24 cellular contexts compared by ENCODE assay signal in genomic region chr7:42212541-42213090, GRCh38. TPM values are rescaled to one million over a fixed set of nuclear protein-coding genes. Genes with fewer than 3 reads are reported as not detected.
DNase-seq lines count a peak whose midpoint lies in the region; ATAC-seq, FAIRE-seq and TF ChIP-seq lines count a peak whose summit lies in the region.
"Had no signal": no experiment of that assay in that cellular context is flagged by ENCODE, and none has a peak within 500 bp of the region (broad histone marks: within the 10 kb centered on the region; RNA-seq: fewer than 3 reads in every experiment).

No MANE protein-coding gene starts in this region.

- H3K9ac ChIP-seq in iPS-20b (ENCODE audit: low read depth, low read length) (no peak overlapping the region), neuronal stem cell (ENCODE audit: low read depth, low read length, poor library complexity) (no peak overlapping the region)

- no peak overlapping the region for H4K91ac ChIP-seq in neuronal stem cell (ENCODE audit: low read depth, low read length, poor library complexity)

- no peaks in the 10 kb centered on the region for H3K9me3 ChIP-seq in iPS-20b (ENCODE audit: insufficient read depth, low read depth, low read length)
- no peaks in the 10 kb centered on the region for H3K9me3 ChIP-seq in neuronal stem cell (replicated peaks in 1 of 2; ENCODE audit: control insufficient read depth in 2 of 2, insufficient read depth in 1 of 2, low read depth in 1 of 2, low read length in 2 of 2)
- H3K9me3 ChIP-seq in A673 (ENCODE audit: low read depth, low read length, poor library complexity, severe bottlenecking): no peaks in the 10 kb centered on the region
- no peaks in the 10 kb centered on the region for H3K9me3 ChIP-seq in hepatocyte (ENCODE audit: low read depth)
- H3K9me3 ChIP-seq: SJSA1 had no signal

- H3K9me3 Mint-ChIP-seq in WTC11 (no peaks in the 10 kb centered on the region), type B pancreatic cell (no peaks in the 10 kb centered on the region)
- H3K9me3 Mint-ChIP-seq: IgD-negative memory B cell had no signal

- no peak overlapping the region for H2BK12ac ChIP-seq in neuronal stem cell (ENCODE audit: low read length)

- H3K36me3 Mint-ChIP-seq in WTC11 (peaks cover 1% of the 10 kb centered on the region; the same call in 1 of the 2 replicates), type B pancreatic cell (peaks cover 36% of the 10 kb centered on the region)
- H3K36me3 Mint-ChIP-seq: IgD-negative memory B cell had no signal

- CTCF ChIA-PET in WTC11 (lab: Charles Lee): interaction anchor here (0.8 to 1.4 kb wide), 6 partner anchors 11 to 233 kb away, joined by 3 to 5 read pairs (median 3); no protein-coding TSS in a partner anchor
- CTCF ChIA-PET in A673 (lab: Charles Lee): no interaction called here

- H3K79me2 ChIP-seq in hepatocyte: peaks cover 20% of the 10 kb centered on the region

- no peak for TF ChIP-seq POLR2A in H54 (IDR thresholded peaks at IDR 0.05; ENCODE audit: low read depth, low read length)

- H3K79me1 ChIP-seq in neuronal stem cell (ENCODE audit: low read depth, low read length): no peaks in the 10 kb centered on the region

- no peak overlapping the region for H2AK5ac ChIP-seq in neuronal stem cell (ENCODE audit: low read depth, low read length)

- no TSS peak for BruUV-seq in A673 (replicated peaks; lab: Mats Ljungman, UMichigan)

- TF ChIP-seq CTCF in WTC11 (IDR thresholded peaks at IDR 0.05) (no peak), A673 (conservative IDR thresholded peaks at IDR 0.05; ENCODE audit: low read depth, low read length) (no peak), type B pancreatic cell (conservative IDR thresholded peaks at IDR 0.05) (no peak), hepatocyte (IDR thresholded peaks at IDR 0.05; ENCODE audit: poor library complexity) (no peak)

- peak overlapping the region; percentile 81 for H3K27ac Mint-ChIP-seq in WTC11
- H3K27ac Mint-ChIP-seq in type B pancreatic cell: no peak overlapping the region
- H3K27ac Mint-ChIP-seq: IgD-negative memory B cell had no signal

- H3K4ac ChIP-seq in neuronal stem cell (ENCODE audit: low read length): no peak overlapping the region

- no peak overlapping the region for H3K14ac ChIP-seq in neuronal stem cell (ENCODE audit: low read length)

- H3K27ac ChIP-seq in iPS-20b (ENCODE audit: low read length) (no peak overlapping the region), neuronal stem cell (replicated peaks; ENCODE audit: low read length) (peak overlapping the region; percentile 96), A673 (ENCODE audit: low read depth, low read length, poor library complexity, severe bottlenecking) (no peak overlapping the region), hepatocyte (no peak overlapping the region)
- H3K27ac ChIP-seq: C4-2B, SJSA1 had no signal

- no peak overlapping the region for H2BK120ac ChIP-seq in neuronal stem cell (ENCODE audit: low read depth, low read length)

- no peak overlapping the region for H2BK5ac ChIP-seq in neuronal stem cell (ENCODE audit: low read length)

- H3K4me1 ChIP-seq in iPS-20b (ENCODE audit: insufficient read depth, low read length) (peaks cover 51% of the 10 kb centered on the region), neuronal stem cell (ENCODE audit: control insufficient read depth in 2 of 2, insufficient read depth in 1 of 2, low read depth in 1 of 2, low read length in 2 of 2) (peaks cover 24 to 27% of the 10 kb centered on the region in 2 donors), A673 (ENCODE audit: insufficient read depth, low read length, poor library complexity, severe bottlenecking) (peaks cover 11% of the 10 kb centered on the region), hepatocyte (ENCODE audit: insufficient read depth) (no peaks in the 10 kb centered on the region)
- H3K4me1 ChIP-seq: SJSA1 had no signal

- H3K4me3 Mint-ChIP-seq in WTC11 (0 out of 2 replicates have a peak overlapping the region, but pooled peaks have one; percentile 1), type B pancreatic cell (no peak overlapping the region)
- H3K4me3 Mint-ChIP-seq: IgD-negative memory B cell had no signal

- no peak overlapping the region for H2AFZ ChIP-seq in neuronal stem cell (ENCODE audit: low read length)
- H2AFZ ChIP-seq in hepatocyte: no peak overlapping the region

- H3K4me3 ChIP-seq in iPS-20b (ENCODE audit: low read length) (peak overlapping the region; percentile 6; the same call in 1 of the 2 replicates), neuronal stem cell (ENCODE audit: low read length in 2 of 2) (no peak overlapping the region), A673 (ENCODE audit: low read depth, low read length, poor library complexity, severe bottlenecking) (no peak overlapping the region), hepatocyte (no peak overlapping the region)
- H3K4me3 ChIP-seq: SJSA1 had no signal

- H3K27me3 ChIP-seq in iPS-20b (ENCODE audit: insufficient read depth, low read length) (no peaks in the 10 kb centered on the region), neuronal stem cell (ENCODE audit: control insufficient read depth in 3 of 3, insufficient read depth in 3 of 3, low read depth in 1 of 3, low read length in 3 of 3) (no peaks in the 10 kb centered on the region), A673 (replicated peaks; ENCODE audit: insufficient read depth, low read depth, low read length, poor library complexity) (no peaks in the 10 kb centered on the region), hepatocyte (no peaks in the 10 kb centered on the region)
- H3K27me3 ChIP-seq: SJSA1 had no signal

- H3K18ac ChIP-seq in neuronal stem cell (ENCODE audit: low read length): no peak overlapping the region

- H3K23ac ChIP-seq in neuronal stem cell (ENCODE audit: low read depth, low read length, poor library complexity): no peak overlapping the region

- H3K4me2 ChIP-seq in neuronal stem cell (ENCODE audit: insufficient read depth, low read length, poor library complexity, severe bottlenecking): no peak overlapping the region
- no peak overlapping the region for H3K4me2 ChIP-seq in hepatocyte

- no CpG with 5 or more reads among the region's 8 CpGs for WGBS in neuronal stem cell (ENCODE audit: extremely low coverage in 2 of 2, insufficient read length in 2 of 2, insufficient replicate concordance in 1 of 2), 2 donors
- WGBS in hepatocyte (ENCODE audit: low lambda C conversion rate, missing lambda C conversion rate): 78% methylated on average over 8 of the region's 8 CpGs

- intact Hi-C loops in A673 (cut with micrococcal nuclease; ENCODE audit: unreplicated experiment): no loop called here

- H3K4me1 Mint-ChIP-seq in WTC11 (peaks cover 77% of the 10 kb centered on the region), type B pancreatic cell (ENCODE audit: unreplicated experiment) (peaks cover 43% of the 10 kb centered on the region)
- H3K4me1 Mint-ChIP-seq: IgD-negative memory B cell had no signal

- ATAC-seq in WTC11: peak; percentile 94
- ATAC-seq in GM21717 (IDR thresholded peaks at IDR 0.05; ENCODE audit: unreplicated experiment): no peak
- ATAC-seq: HCT116 had no signal

- H3K36me3 ChIP-seq in iPS-20b (ENCODE audit: insufficient read depth, low read depth, low read length) (0 out of 2 replicates have a peak, but pooled peaks cover under 1% of the 10 kb centered on the region), neuronal stem cell (replicated peaks in 1 of 2; ENCODE audit: control insufficient read depth in 2 of 2, insufficient read depth in 2 of 2, low read length in 2 of 2) (peaks cover 4 to 85% of the 10 kb centered on the region in 2 donors), A673 (ENCODE audit: insufficient read depth, low read length, poor library complexity, severe bottlenecking) (no peaks in the 10 kb centered on the region), hepatocyte (replicated peaks; ENCODE audit: insufficient read depth, low read depth) (no peaks in the 10 kb centered on the region)

- H4K8ac ChIP-seq in neuronal stem cell (ENCODE audit: low read depth, low read length): no peak overlapping the region

- FAIRE-seq in H54 (lab: Jason Lieb, UNC): peak; percentile 11
- FAIRE-seq: GM18507, GM19239, HTR-8/SVneo, RCC 7860 had no signal

- POLR2A ChIA-PET in WTC11 (lab: Charles Lee): interaction anchor here (2.1 kb wide), 1 partner anchor 15 kb away, joined by 11 read pairs; no protein-coding TSS in a partner anchor
- POLR2A ChIA-PET in A673 (lab: Charles Lee; ENCODE audit: low non-redundant PET): no interaction called here

- H3K27me3 Mint-ChIP-seq in WTC11 (ENCODE audit: low read depth): no peaks in the 10 kb centered on the region
- no peaks in the 10 kb centered on the region for H3K27me3 Mint-ChIP-seq in type B pancreatic cell
- H3K27me3 Mint-ChIP-seq: IgD-negative memory B cell had no signal

- H3K9me2 ChIP-seq in hepatocyte (replicated peaks; ENCODE audit: insufficient read depth): no peaks in the 10 kb centered on the region

- DNase-seq in H54 (ENCODE audit: insufficient read length, low spot score) (no peak), WTC11 (ENCODE audit: low spot score) (no peak), neuronal stem cell (ENCODE audit: low spot score) (peak; percentile 75), A673 (ENCODE audit: low spot score) (no peak), type B pancreatic cell (ENCODE audit: extremely low spot score, unreplicated experiment) (no peak), hepatocyte (ENCODE audit: low spot score) (no peak)
- DNase-seq: GDM1, MV-4-11, NCI-H1105 treated with DMSO at 0.1 percent for 48 hours, NCI-H2029 treated with DMSO at 0.1 percent for 48 hours, NCI-H226, NCI-H524, NCI-H82, OCI-M1 had no signal

- no peak overlapping the region for H2BK15ac ChIP-seq in neuronal stem cell (ENCODE audit: low read length)

- H4K20me1 ChIP-seq in hepatocyte (ENCODE audit: insufficient read depth, poor library complexity, severe bottlenecking): no peaks in the 10 kb centered on the region

TF ChIP-seq in WTC11, 78 proteins besides CTCF, POLR2A, EP300 and RAD21 (continues in another document):
- TF ChIP-seq ZNF423 (CRISPR knock-in tag; IDR thresholded peaks at IDR 0.05) (no peak), IRF2 (CRISPR knock-in tag; IDR thresholded peaks at IDR 0.05; ENCODE audit: borderline replicate concordance, low read depth) (no peak), E2F4 (CRISPR knock-in tag; IDR thresholded peaks at IDR 0.05; ENCODE audit: borderline replicate concordance, low read depth) (no peak), JAZF1 (CRISPR knock-in tag; IDR thresholded peaks at IDR 0.05) (no peak), ZNF138 (CRISPR knock-in tag; conservative IDR thresholded peaks at IDR 0.05) (no peak)

RNA-seq across cellular contexts. Expression of gene GLI3, which starts 24.4 kb away (rescaled TPM):
- 41.0 to 46.2 TPM (median 42.1 TPM) in 3 replicates for total RNA-seq in WTC11 (2021)
- polyA plus RNA-seq in neuronal stem cell (2013, experiment 1 of 2): 54.7 TPM
- 56.9 TPM for polyA plus RNA-seq in neuronal stem cell (2013, experiment 2 of 2)
- 52.6 and 58.7 TPM in 2 replicates for total RNA-seq in A673 (2021)
- total RNA-seq in type B pancreatic cell (ENCODE audit: low replicate concordance): 58.0 and 141 TPM in 2 replicates
- total RNA-seq in hepatocyte: 3.6 and 5.5 TPM in 2 replicates
- 20.0 and 25.2 TPM in 2 replicates for polyA plus RNA-seq in hepatocyte
- polyA plus RNA-seq: IgD-negative memory B cell had no signal
